Comparison of ENCODE assay signal across 9 cellular contexts in genomic region chr6:41469951-41470340, GRCh38.
DNase-seq lines count a peak whose midpoint lies in the region; ATAC-seq, FAIRE-seq and TF ChIP-seq lines count a peak whose summit lies in the region.
"Had no signal": no experiment of that assay in that cellular context is flagged by ENCODE, and none has a peak within 500 bp of the region (broad histone marks: within the 10 kb centered on the region; RNA-seq: fewer than 3 reads in every experiment).

No MANE protein-coding gene starts in this region.

- 6 to 7% methylated on average over 8 to 15 of the region's 30 CpGs for WGBS in mesodermal cell (ENCODE audit: insufficient coverage in 2 of 2), 2 experiments

- H3K4me1 ChIP-seq in mesodermal cell (ENCODE audit: control insufficient read depth, insufficient read depth, low read length, poor library complexity, severe bottlenecking) = peaks cover 40% of the 10 kb centered on the region
- peaks cover 18% of the 10 kb centered on the region for H3K4me1 ChIP-seq in vagina

- peaks cover 15% of the 10 kb centered on the region for H3K27me3 ChIP-seq in bronchial epithelial cell (ENCODE audit: control insufficient read depth, insufficient read depth, low read length)
- no peaks in the 10 kb centered on the region for H3K27me3 ChIP-seq in vagina

- no peaks in the 10 kb centered on the region for H3K36me3 ChIP-seq in bronchial epithelial cell (ENCODE audit: control insufficient read depth, insufficient read depth, low read length)
- no peaks in the 10 kb centered on the region for H3K36me3 ChIP-seq in mesodermal cell (ENCODE audit: control insufficient read depth, insufficient read depth, low read length)
- no peaks in the 10 kb centered on the region for H3K36me3 ChIP-seq in vagina

- TF ChIP-seq POLR2A in vagina (IDR thresholded peaks at IDR 0.05) = no peak

- intact Hi-C loops in Right ventricle myocardium superior (cut with DNase I) = loop anchor here (10.0 kb wide), 1 partner anchor 215 kb away; no protein-coding TSS in a partner anchor
- intact Hi-C loops in cardiac septum (cut with DNase I) = no loop called here
- intact Hi-C loops in vagina (cut with DNase I) = no loop called here

- FAIRE-seq in bronchial epithelial cell (lab: Jason Lieb, UNC) = no peak

- H3K4me3 ChIP-seq in bronchial epithelial cell (ENCODE audit: low read depth, low read length) = no peak overlapping the region
- H3K4me3 ChIP-seq in mesodermal cell (ENCODE audit: extremely low read depth, insufficient read depth, low read length, poor library complexity, severe bottlenecking) = peak overlapping the region; percentile 11
- H3K4me3 ChIP-seq in vagina = peak overlapping the region; percentile 9 to 21

- DNase-seq in Right ventricle myocardium superior (no peak), cardiac septum (ENCODE audit: low spot score) (no peak), bronchial epithelial cell (ENCODE audit: low read depth) (peak; percentile 8), vagina (ENCODE audit: extremely low spot score in 2 of 2) (no peak), RPMI8226 (no peak)

- H3K27ac ChIP-seq in mesodermal cell (ENCODE audit: low read depth, low read length, severe bottlenecking) (no peak overlapping the region), vagina (no peak overlapping the region)

- TF ChIP-seq CTCF in bronchial epithelial cell (IDR thresholded peaks at IDR 0.05; ENCODE audit: insufficient read depth, low read length, severe bottlenecking) = no peak
- no peak for TF ChIP-seq CTCF in vagina (IDR thresholded peaks at IDR 0.05)

- H3K9me3 ChIP-seq in mesodermal cell (ENCODE audit: control insufficient read depth, low read length) (no peaks in the 10 kb centered on the region), vagina (no peaks in the 10 kb centered on the region)

- ATAC-seq in Right ventricle myocardium superior (ENCODE audit: poor library complexity) (peak; percentile 49), GM21360 (IDR thresholded peaks at IDR 0.05; ENCODE audit: unreplicated experiment) (no peak), HG02981 (IDR thresholded peaks at IDR 0.05; ENCODE audit: unreplicated experiment) (no peak)
- ATAC-seq: Panc1 had no signal
